7 cellular contexts compared by ENCODE assay signal in genomic region chr16:47392114-47392513, GRCh38.
A peak's percentile ranks its signal among the peaks of the same experiment; 100 is the strongest.
DNase-seq lines count a peak whose midpoint lies in the region; ATAC-seq and TF ChIP-seq lines count a peak whose summit lies in the region.

No MANE protein-coding gene starts in this region.

- intact Hi-C loops in dendritic cell treated with granulocyte-macrophage colony-stimulating factor and Interleukin-4, amounts not matched to agents 40 ng/mL and 50 ng/mL, for 4 days (cut with micrococcal nuclease): no loop called here

- H3K4me1 Mint-ChIP-seq in dendritic cell treated with granulocyte-macrophage colony-stimulating factor and Interleukin-4, amounts not matched to agents 40 ng/mL and 50 ng/mL, for 4 days (ENCODE audit: low read depth): peaks cover 27% of the 10 kb centered on the region

- peak; percentile 69 for ATAC-seq in GM18873 (IDR thresholded peaks at IDR 0.05; ENCODE audit: low FRiP score, unreplicated experiment)
- peak; percentile 91 for ATAC-seq in HG02642 (IDR thresholded peaks at IDR 0.05; ENCODE audit: poor library complexity, unreplicated experiment)

- no peak for TF ChIP-seq POLR2A in NB4 (IDR thresholded peaks at IDR 0.05; ENCODE audit: extremely low read depth, insufficient read length)

- no peaks in the 10 kb centered on the region for H3K9me3 Mint-ChIP-seq in dendritic cell treated with granulocyte-macrophage colony-stimulating factor and Interleukin-4, amounts not matched to agents 40 ng/mL and 50 ng/mL, for 4 days

- no peaks in the 10 kb centered on the region for H3K27me3 Mint-ChIP-seq in dendritic cell treated with granulocyte-macrophage colony-stimulating factor and Interleukin-4, amounts not matched to agents 40 ng/mL and 50 ng/mL, for 4 days

- peak; percentile 94 for DNase-seq in NB4 (ENCODE audit: low read depth)
- DNase-seq in NCI-H187 (lab: John Stamatoyannopoulos, UW): no peak
- no peak for DNase-seq in 8988T
- no peak for DNase-seq in midbrain (lab: John Stamatoyannopoulos, UW)

- H3K4me3 ChIP-seq in NB4 (ENCODE audit: low read depth, low read length): no peak overlapping the region

- H3K4me3 Mint-ChIP-seq in dendritic cell treated with granulocyte-macrophage colony-stimulating factor and Interleukin-4, amounts not matched to agents 40 ng/mL and 50 ng/mL, for 4 days: no peak overlapping the region

- no peak for TF ChIP-seq CTCF in NB4 (IDR thresholded peaks at IDR 0.05; ENCODE audit: low read depth, low read length)

- peaks cover 30% of the 10 kb centered on the region for H3K36me3 Mint-ChIP-seq in dendritic cell treated with granulocyte-macrophage colony-stimulating factor and Interleukin-4, amounts not matched to agents 40 ng/mL and 50 ng/mL, for 4 days (ENCODE audit: low read depth)

- H3K27ac Mint-ChIP-seq in dendritic cell treated with granulocyte-macrophage colony-stimulating factor and Interleukin-4, amounts not matched to agents 40 ng/mL and 50 ng/mL, for 4 days: peak overlapping the region; percentile 0
